Comparison of ENCODE assay signal across 7 cellular contexts in the genomic region with DNA sequence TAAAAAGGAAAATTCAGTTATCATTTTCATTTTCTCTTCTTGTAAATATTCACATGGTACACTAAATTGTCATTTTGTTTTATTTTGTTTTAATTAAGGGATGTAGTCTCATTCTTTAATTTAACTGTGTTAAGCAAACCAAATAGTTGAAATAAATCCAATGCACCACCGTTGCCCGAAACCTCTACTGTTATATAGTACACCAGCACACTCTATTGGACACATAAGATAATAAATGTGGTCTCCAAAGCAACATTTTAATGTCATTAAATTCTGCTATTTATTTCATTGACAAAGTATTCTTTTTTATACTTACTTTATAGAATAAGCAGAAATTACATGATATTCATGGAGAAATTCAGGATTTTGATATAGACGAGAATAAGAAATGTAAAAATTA.
A peak's percentile ranks its signal among the peaks of the same experiment; 100 is the strongest.
DNase-seq lines count a peak whose midpoint lies in the region; ATAC-seq and TF ChIP-seq lines count a peak whose summit lies in the region.

No MANE protein-coding gene starts in this region.

- in situ Hi-C loops in mammary epithelial cell (cut with MboI; ENCODE audit: low sequenced_read_pairs in 2 of 2): loop anchor here in 1 of 2 donors (25.0 kb wide), 1 partner anchor 893 kb away; no protein-coding TSS in a partner anchor

- H3K9me3 Mint-ChIP-seq in osteocyte (ENCODE audit: unreplicated experiment): no peaks in the 10 kb centered on the region

- H3K4me3 ChIP-seq in GM12864 (ENCODE audit: low read depth, low read length) (no peak overlapping the region), Karpas-422 (ENCODE audit: low read length) (no peak overlapping the region), mammary epithelial cell (replicated peaks in 1 of 3; ENCODE audit: insufficient read depth in 1 of 3, low read depth in 2 of 3, low read length in 3 of 3) (no peak overlapping the region)

- H3K9me2 ChIP-seq in Karpas-422 (replicated peaks; ENCODE audit: insufficient read depth, low read length): no peaks in the 10 kb centered on the region

- H3K4me3 Mint-ChIP-seq in osteocyte (ENCODE audit: unreplicated experiment): no peak overlapping the region

- H3K4me1 ChIP-seq in Karpas-422 (ENCODE audit: low read length) (peaks cover 8% of the 10 kb centered on the region), mammary epithelial cell (ENCODE audit: insufficient read depth, low read length) (no peaks in the 10 kb centered on the region)

- no peak overlapping the region for H3K27ac ChIP-seq in Karpas-422 (ENCODE audit: low read length)
- no peak overlapping the region for H3K27ac ChIP-seq in mammary epithelial cell (ENCODE audit: insufficient read depth, low read depth, low read length)

- no peaks in the 10 kb centered on the region for H3K36me3 Mint-ChIP-seq in osteocyte (ENCODE audit: unreplicated experiment)

- DNase-seq in GM12864 (ENCODE audit: low read depth): no peak
- DNase-seq in Karpas-422: peak; percentile 60
- peak; percentile 5 for DNase-seq in mammary epithelial cell
- no peak for DNase-seq in osteocyte (ENCODE audit: extremely low spot score, unreplicated experiment)
- no peak for DNase-seq in NCI-H2081 treated with DMSO at 0.1 percent for 48 hours (lab: John Stamatoyannopoulos, UW)
- DNase-seq in activated CD8-positive, alpha-beta memory T cell treated with anti-CD3 and anti-CD28 coated beads, Interleukin-2, amount 50 U/mL, for 48 hours: no peak

- CTCF ChIA-PET in mammary epithelial cell (lab: Charles Lee; ENCODE audit: low non-redundant PET): interaction anchor here (1.1 kb wide), 1 partner anchor 890 kb away, joined by 4 read pairs; no protein-coding TSS in a partner anchor

- H3K4me2 ChIP-seq in Karpas-422 (ENCODE audit: low read depth, low read length, poor library complexity, severe bottlenecking): no peak overlapping the region
- H3K4me2 ChIP-seq in mammary epithelial cell (ENCODE audit: insufficient read depth, low read depth, low read length): no peak overlapping the region

- H3K4me1 Mint-ChIP-seq in osteocyte (ENCODE audit: unreplicated experiment): no peaks in the 10 kb centered on the region

- H3K9ac ChIP-seq in Karpas-422 (ENCODE audit: low read length) (no peak overlapping the region), mammary epithelial cell (ENCODE audit: insufficient read depth, low read length) (no peak overlapping the region)

- no peak overlapping the region for H2AFZ ChIP-seq in Karpas-422 (ENCODE audit: low read length)
- H2AFZ ChIP-seq in mammary epithelial cell (ENCODE audit: low read depth, low read length): no peak overlapping the region

- H4K20me1 ChIP-seq in Karpas-422 (ENCODE audit: insufficient read depth, low read depth, low read length) (no peaks in the 10 kb centered on the region), mammary epithelial cell (ENCODE audit: insufficient read depth, low read length) (no peaks in the 10 kb centered on the region)

- dilution Hi-C loops in mammary epithelial cell (cut with HindIII; ENCODE audit: low sequenced_read_pairs): no loop called here

- H3K27me3 ChIP-seq in Karpas-422 (ENCODE audit: low read length) (no peaks in the 10 kb centered on the region), mammary epithelial cell (ENCODE audit: insufficient read depth, low read length) (peaks cover 3% of the 10 kb centered on the region)

- H3K79me2 ChIP-seq in Karpas-422 (ENCODE audit: low read length) (no peaks in the 10 kb centered on the region), mammary epithelial cell (ENCODE audit: insufficient read depth, low read length) (no peaks in the 10 kb centered on the region)

- H3K9me3 ChIP-seq in Karpas-422 (ENCODE audit: low read length) (no peaks in the 10 kb centered on the region), mammary epithelial cell (replicated peaks; ENCODE audit: insufficient read depth, low read length) (no peaks in the 10 kb centered on the region)

- TF ChIP-seq CTCF in GM12864 (IDR thresholded peaks at IDR 0.05; ENCODE audit: low read depth, low read length, missing control alignments) (peak; percentile 6), mammary epithelial cell (conservative IDR thresholded peaks at IDR 0.05 in 1 of 2, IDR thresholded peaks at IDR 0.05 in 1 of 2; ENCODE audit: extremely low read depth in 1 of 2, insufficient read depth in 1 of 2, low read depth in 1 of 2, low read length in 2 of 2) (peak; percentile 47 to 54), osteocyte (IDR thresholded peaks at IDR 0.05) (peak; percentile 44)

- H3K27me3 Mint-ChIP-seq in osteocyte (ENCODE audit: unreplicated experiment): peaks cover 29% of the 10 kb centered on the region

- no peaks in the 10 kb centered on the region for H3K36me3 ChIP-seq in Karpas-422 (ENCODE audit: insufficient read depth, low read length)
- H3K36me3 ChIP-seq in mammary epithelial cell (ENCODE audit: insufficient read depth, low read length): no peaks in the 10 kb centered on the region

- ATAC-seq in GM18861 (IDR thresholded peaks at IDR 0.05; ENCODE audit: unreplicated experiment): no peak

- BruUV-seq in mammary epithelial cell (replicated peaks; lab: Mats Ljungman, UMichigan): no TSS peak

- H3K27ac Mint-ChIP-seq in osteocyte (ENCODE audit: unreplicated experiment): no peak overlapping the region

- 20% methylated on average over 3 of the region's 3 CpGs for WGBS in mammary epithelial cell (ENCODE audit: low coverage, missing lambda C conversion rate)

- intact Hi-C loops in mammary epithelial cell (cut with micrococcal nuclease): loop anchor here (1.0 to 5.0 kb wide), 3 partner anchors 660 to 890 kb away; no protein-coding TSS in a partner anchor

Comparison
In these comparisons a context has a peak if more than half of its experiments do, and no peak if none do; other contexts are left out.
1. DNase-seq: peak in Karpas-422 (single experiment) and mammary epithelial cell (single experiment); none in GM12864 (single experiment), osteocyte (single experiment), NCI-H2081 treated with DMSO at 0.1 percent for 48 hours (single experiment) and activated CD8-positive, alpha-beta memory T cell treated with anti-CD3 and anti-CD28 coated beads, Interleukin-2, amount 50 U/mL, for 48 hours (single experiment).
2. Peak in every context shown above with its lines, with median percentiles within 50 percentile points of each other: CTCF ChIP-seq.